Comparison of ENCODE assay signal across 24 cellular contexts in genomic region chr20:24837721-24838456, GRCh38.
DNase-seq lines count a peak whose midpoint lies in the region; ATAC-seq and TF ChIP-seq lines count a peak whose summit lies in the region.
"Had no signal": no experiment of that assay in that cellular context is flagged by ENCODE, and none has a peak within 500 bp of the region (broad histone marks: within the 10 kb centered on the region; RNA-seq: fewer than 3 reads in every experiment).

No MANE protein-coding gene starts in this region.

- H3K9me3 Mint-ChIP-seq in neural progenitor cell = no peaks in the 10 kb centered on the region
- H3K9me3 Mint-ChIP-seq: activated naive CD8-positive, alpha-beta T cell treated with anti-CD3 and anti-CD28 coated beads for 36 hours had no signal

- WGBS in hepatocyte (ENCODE audit: low lambda C conversion rate, missing lambda C conversion rate) = 86% methylated on average over 8 of the region's 8 CpGs

- H3K27ac ChIP-seq in BLaER1 = no peak overlapping the region
- H3K27ac ChIP-seq in neural progenitor cell = peak overlapping the region; percentile 44
- H3K27ac ChIP-seq in hepatocyte = no peak overlapping the region
- H3K27ac ChIP-seq: PC-9, right lobe of liver, stomach, upper lobe of right lung had no signal

- no peak overlapping the region for H3K27ac Mint-ChIP-seq in neural progenitor cell
- H3K27ac Mint-ChIP-seq: activated naive CD8-positive, alpha-beta T cell treated with anti-CD3 and anti-CD28 coated beads for 36 hours had no signal

- no peak for TF ChIP-seq CTCF in neural progenitor cell (IDR thresholded peaks at IDR 0.05)
- TF ChIP-seq CTCF in hepatocyte (IDR thresholded peaks at IDR 0.05; ENCODE audit: poor library complexity) = no peak

- H4K20me1 ChIP-seq in BLaER1 (no peaks in the 10 kb centered on the region), neural progenitor cell (ENCODE audit: low read depth) (no peaks in the 10 kb centered on the region), hepatocyte (ENCODE audit: insufficient read depth, poor library complexity, severe bottlenecking) (no peaks in the 10 kb centered on the region)

- H3K9me3 ChIP-seq in BLaER1 = no peaks in the 10 kb centered on the region
- no peaks in the 10 kb centered on the region for H3K9me3 ChIP-seq in neural progenitor cell (ENCODE audit: low read depth)
- no peaks in the 10 kb centered on the region for H3K9me3 ChIP-seq in hepatocyte (ENCODE audit: low read depth)
- no peaks in the 10 kb centered on the region for H3K9me3 ChIP-seq in HAP-1
- H3K9me3 ChIP-seq: mucosa of descending colon, right lobe of liver, stomach, upper lobe of right lung had no signal

- no peaks in the 10 kb centered on the region for H3K9me2 ChIP-seq in hepatocyte (replicated peaks; ENCODE audit: insufficient read depth)

- ATAC-seq in left lobe of liver = no peak
- ATAC-seq: left cardiac atrium, mucosa of descending colon, right lobe of liver, upper lobe of right lung had no signal

- H3K4me2 ChIP-seq in BLaER1 (peak overlapping the region; percentile 70), neural progenitor cell (peak overlapping the region; percentile 34), hepatocyte (no peak overlapping the region)
- H3K4me2 ChIP-seq: PC-9 had no signal

- H3K9ac ChIP-seq in BLaER1 = no peak overlapping the region
- no peak overlapping the region for H3K9ac ChIP-seq in neural progenitor cell

- H3K4me3 ChIP-seq in BLaER1 (no peak overlapping the region), neural progenitor cell (no peak overlapping the region), hepatocyte (no peak overlapping the region), HAP-1 (no peak overlapping the region)
- H3K4me3 ChIP-seq: mucosa of descending colon, PC-9, right lobe of liver, stomach, upper lobe of right lung had no signal

- in situ Hi-C loops in HAP-1 (cut with MboI; ENCODE audit: low sequenced_read_pairs) = no loop called here

- no peak overlapping the region for H3K4me3 Mint-ChIP-seq in neural progenitor cell
- H3K4me3 Mint-ChIP-seq: activated naive CD8-positive, alpha-beta T cell treated with anti-CD3 and anti-CD28 coated beads for 36 hours had no signal

- H3K36me3 ChIP-seq in BLaER1 (no peaks in the 10 kb centered on the region), neural progenitor cell (no peaks in the 10 kb centered on the region), hepatocyte (replicated peaks; ENCODE audit: insufficient read depth, low read depth) (no peaks in the 10 kb centered on the region), HAP-1 (replicated peaks) (no peaks in the 10 kb centered on the region)
- H3K36me3 ChIP-seq: right lobe of liver, stomach, upper lobe of right lung had no signal

- peaks cover 3% of the 10 kb centered on the region for H3K27me3 Mint-ChIP-seq in neural progenitor cell (ENCODE audit: insufficient read depth, low read depth)
- H3K27me3 Mint-ChIP-seq: activated naive CD8-positive, alpha-beta T cell treated with anti-CD3 and anti-CD28 coated beads for 36 hours had no signal

- no peaks in the 10 kb centered on the region for H3K79me2 ChIP-seq in neural progenitor cell (ENCODE audit: low read depth)
- H3K79me2 ChIP-seq in hepatocyte = no peaks in the 10 kb centered on the region

- H3F3A ChIP-seq in neural progenitor cell (ENCODE audit: low read depth) = peaks cover 11% of the 10 kb centered on the region

- H2AFZ ChIP-seq in neural progenitor cell (replicated peaks) (no peak overlapping the region), hepatocyte (no peak overlapping the region)
- H2AFZ ChIP-seq: PC-9 had no signal

- no peaks in the 10 kb centered on the region for H3K27me3 ChIP-seq in BLaER1
- no peaks in the 10 kb centered on the region for H3K27me3 ChIP-seq in neural progenitor cell
- H3K27me3 ChIP-seq in hepatocyte = peaks cover 5% of the 10 kb centered on the region
- no peaks in the 10 kb centered on the region for H3K27me3 ChIP-seq in HAP-1 (ENCODE audit: low read depth)
- H3K27me3 ChIP-seq: right lobe of liver, upper lobe of right lung had no signal

- peak; percentile 52 for DNase-seq in LHCN-M2 (ENCODE audit: low read depth)
- DNase-seq in ecto neural progenitor cell (ENCODE audit: low spot score) = peak; percentile 13
- DNase-seq in neural progenitor cell (ENCODE audit: low spot score) = no peak
- DNase-seq in HUDEP-2 (lab: John Stamatoyannopoulos, UW; ENCODE audit: unreplicated experiment in 76 of 76) = no peak
- no peak for DNase-seq in left lobe of liver (ENCODE audit: low spot score)
- no peak for DNase-seq in hepatocyte (ENCODE audit: low spot score)
- DNase-seq in HAP-1 (ENCODE audit: low spot score in 2 of 2) = no peak
- DNase-seq: activated CD4-positive, CD25-positive, alpha-beta regulatory T cell treated with anti-CD3 and anti-CD28 coated beads, Interleukin-2, amount 50 U/mL, for 72 hours; activated CD8-positive, alpha-beta memory T cell treated with anti-CD3 and anti-CD28 coated beads for 24 hours; activated naive CD8-positive, alpha-beta T cell treated with anti-CD3 and anti-CD28 coated beads for 36 hours; AML-193; cerebellar nuclear complex; COR-L47; hypothalamus; left cardiac atrium; mucosa of descending colon; occipital lobe; right lobe of liver; stimulated activated CD4-positive, alpha-beta T cell treated with anti-CD3 and anti-CD28 coated beads, Interleukin-1b, Interleukin-23, amount 100 ng/mL, for 48 hours; stomach; T1000; upper lobe of right lung had no signal

- no peaks in the 10 kb centered on the region for H3K4me1 Mint-ChIP-seq in neural progenitor cell
- H3K4me1 Mint-ChIP-seq: activated naive CD8-positive, alpha-beta T cell treated with anti-CD3 and anti-CD28 coated beads for 36 hours had no signal

- peaks cover 54% of the 10 kb centered on the region for H3K4me1 ChIP-seq in BLaER1
- peaks cover 16% of the 10 kb centered on the region for H3K4me1 ChIP-seq in neural progenitor cell
- H3K4me1 ChIP-seq in hepatocyte (ENCODE audit: insufficient read depth) = peaks cover 14% of the 10 kb centered on the region
- H3K4me1 ChIP-seq in HAP-1 = no peaks in the 10 kb centered on the region
- H3K4me1 ChIP-seq: right lobe of liver, stomach had no signal

- no peaks in the 10 kb centered on the region for H3K36me3 Mint-ChIP-seq in neural progenitor cell
- H3K36me3 Mint-ChIP-seq: activated naive CD8-positive, alpha-beta T cell treated with anti-CD3 and anti-CD28 coated beads for 36 hours had no signal

Comparison
In these comparisons a context has a peak if more than half of its experiments do, and no peak if none do; other contexts are left out.
1. DNase-seq: peak in LHCN-M2 (single experiment) and ecto neural progenitor cell (single experiment); none in neural progenitor cell (single experiment), HUDEP-2 (0 of 76), left lobe of liver (single experiment), hepatocyte (single experiment) and HAP-1 (0 of 2).